In the genomic region with DNA sequence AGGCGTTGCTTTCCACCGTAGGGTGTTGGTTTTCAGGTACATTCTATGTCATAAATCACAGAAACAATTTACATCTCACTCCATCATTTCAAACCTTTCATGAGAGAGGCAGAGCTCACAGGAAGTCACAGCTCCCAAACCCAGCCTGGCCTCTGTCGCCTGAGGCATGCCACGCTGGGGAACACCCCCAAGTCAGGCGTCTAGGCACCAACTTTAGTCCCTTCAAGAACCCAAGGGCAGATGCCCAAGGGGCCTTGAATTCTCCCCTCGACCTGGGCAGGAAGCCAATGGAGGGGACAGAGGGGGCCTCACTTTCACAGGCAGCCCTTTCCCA, we compare ENCODE assay signal across 1 cellular context.
TF ChIP-seq lines count a peak whose summit lies in the region.

No MANE protein-coding gene starts in this region.

TF ChIP-seq in HepG2, 621 proteins besides CTCF, POLR2A, EP300 and RAD21:
- TF ChIP-seq ZNF619 (CRISPR knock-in tag; IDR thresholded peaks at IDR 0.05) (no peak), NFYB (CRISPR knock-in tag; IDR thresholded peaks at IDR 0.05) (no peak)
- TF ChIP-seq, protein P1, sequence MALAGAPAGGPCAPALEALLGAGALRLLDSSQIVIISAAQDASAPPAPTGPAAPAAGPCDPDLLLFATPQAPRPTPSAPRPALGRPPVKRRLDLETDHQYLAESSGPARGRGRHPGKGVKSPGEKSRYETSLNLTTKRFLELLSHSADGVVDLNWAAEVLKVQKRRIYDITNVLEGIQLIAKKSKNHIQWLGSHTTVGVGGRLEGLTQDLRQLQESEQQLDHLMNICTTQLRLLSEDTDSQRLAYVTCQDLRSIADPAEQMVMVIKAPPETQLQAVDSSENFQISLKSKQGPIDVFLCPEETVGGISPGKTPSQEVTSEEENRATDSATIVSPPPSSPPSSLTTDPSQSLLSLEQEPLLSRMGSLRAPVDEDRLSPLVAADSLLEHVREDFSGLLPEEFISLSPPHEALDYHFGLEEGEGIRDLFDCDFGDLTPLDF (CRISPR knock-in tag; IDR thresholded peaks at IDR 0.05): no peak
